Comparison of ENCODE assay signal across 2 cellular contexts in the genomic region with DNA sequence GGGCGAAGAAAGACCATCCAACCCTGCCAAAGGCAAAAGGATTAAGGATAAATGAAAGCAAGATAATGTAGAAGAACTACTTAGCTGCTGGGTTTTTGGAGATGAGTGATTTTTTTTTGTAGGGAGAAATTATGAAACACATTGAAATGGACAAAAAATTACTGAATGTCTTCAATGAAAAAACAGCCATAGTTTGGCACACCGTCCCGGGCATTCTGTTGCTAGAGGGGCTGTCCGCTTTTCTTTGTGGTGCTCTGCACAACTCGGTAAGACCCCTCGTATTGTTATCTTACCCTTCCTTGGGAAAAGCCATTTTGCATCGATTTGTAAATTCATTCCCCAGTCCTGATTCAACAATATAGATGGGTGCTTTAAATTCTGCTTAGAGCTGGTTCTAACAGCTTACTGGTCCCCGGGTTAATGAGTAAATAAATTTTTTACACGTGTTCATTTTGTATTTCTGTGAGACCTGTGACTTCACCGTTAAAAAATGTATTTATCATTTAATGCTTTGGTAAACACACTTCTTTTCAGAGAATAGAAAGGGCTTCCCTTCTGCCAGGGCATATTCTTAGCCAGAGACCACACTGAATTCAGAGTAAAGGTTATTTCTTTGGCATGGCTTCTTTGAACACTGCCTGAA.
TF ChIP-seq lines count a peak whose summit lies in the region.

No MANE protein-coding gene starts in this region.

TF ChIP-seq in IMR-90, 13 proteins besides CTCF, POLR2A, EP300 and RAD21:
- TF ChIP-seq MAFK (IDR thresholded peaks at IDR 0.05; ENCODE audit: low read depth, low read length) (no peak), MXI1 (IDR thresholded peaks at IDR 0.05; ENCODE audit: borderline replicate concordance, low read depth, low read length) (no peak), SMC3 (IDR thresholded peaks at IDR 0.05; ENCODE audit: low read depth, low read length) (no peak)

TF ChIP-seq in K562, 482 proteins besides CTCF, POLR2A, EP300 and RAD21:
- 0 out of 4 replicates have a peak, but pooled peaks of 1 of the 2 experiments have one; percentile 20 for TF ChIP-seq HDAC1 (IDR thresholded peaks at IDR 0.05)
- no peak for TF ChIP-seq RCOR1 (IDR thresholded peaks at IDR 0.05; ENCODE audit: borderline replicate concordance in 1 of 2, low read depth in 2 of 2, low read length in 2 of 2)
- no peak for TF ChIP-seq ZNF584 (CRISPR knock-in tag; IDR thresholded peaks at IDR 0.05; ENCODE audit: low read depth)
- TF ChIP-seq ELF1 (tag; IDR thresholded peaks at IDR 0.05): 0 out of 2 replicates have a peak, but pooled peaks have one; percentile 16
- TF ChIP-seq, protein P1, sequence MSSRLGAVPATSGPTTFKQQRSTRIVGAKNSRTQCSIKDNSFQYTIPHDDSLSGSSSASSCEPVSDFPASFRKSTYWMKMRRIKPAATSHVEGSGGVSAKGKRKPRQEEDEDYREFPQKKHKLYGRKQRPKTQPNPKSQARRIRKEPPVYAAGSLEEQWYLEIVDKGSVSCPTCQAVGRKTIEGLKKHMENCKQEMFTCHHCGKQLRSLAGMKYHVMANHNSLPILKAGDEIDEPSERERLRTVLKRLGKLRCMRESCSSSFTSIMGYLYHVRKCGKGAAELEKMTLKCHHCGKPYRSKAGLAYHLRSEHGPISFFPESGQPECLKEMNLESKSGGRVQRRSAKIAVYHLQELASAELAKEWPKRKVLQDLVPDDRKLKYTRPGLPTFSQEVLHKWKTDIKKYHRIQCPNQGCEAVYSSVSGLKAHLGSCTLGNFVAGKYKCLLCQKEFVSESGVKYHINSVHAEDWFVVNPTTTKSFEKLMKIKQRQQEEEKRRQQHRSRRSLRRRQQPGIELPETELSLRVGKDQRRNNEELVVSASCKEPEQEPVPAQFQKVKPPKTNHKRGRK (tag; IDR thresholded peaks at IDR 0.05): 0 out of 2 replicates have a peak, but pooled peaks have one; percentile 34
- 0 out of 2 replicates have a peak, but pooled peaks have one; percentile 43 for TF ChIP-seq ZNF589 (CRISPR knock-in tag; IDR thresholded peaks at IDR 0.05; ENCODE audit: low read depth)
- no peak for TF ChIP-seq ZNF644 (tag; IDR thresholded peaks at IDR 0.05; ENCODE audit: low read depth)
